Comparison of ENCODE assay signal across 23 cellular contexts in genomic region chr16:49580751-49581303, GRCh38.
DNase-seq lines count a peak whose midpoint lies in the region; ATAC-seq and TF ChIP-seq lines count a peak whose summit lies in the region.
"Had no signal": no experiment of that assay in that cellular context is flagged by ENCODE, and none has a peak within 500 bp of the region (broad histone marks: within the 10 kb centered on the region; RNA-seq: fewer than 3 reads in every experiment).

No MANE protein-coding gene starts in this region.

- H3K27ac ChIP-seq in skeletal muscle tissue (ENCODE audit: low read depth, low read length) = peak overlapping the region; percentile 9
- H3K27ac ChIP-seq: A549, ascending aorta, BLaER1 had no signal

- no peaks in the 10 kb centered on the region for H3K9me3 ChIP-seq in skeletal muscle tissue (ENCODE audit: control insufficient read depth in 3 of 3, low read length in 3 of 3)
- H3K9me3 ChIP-seq: A549, ascending aorta, BLaER1 had no signal

- H3K4me1 ChIP-seq in skeletal muscle tissue (ENCODE audit: control insufficient read depth in 3 of 3, insufficient read depth in 3 of 3, low read length in 3 of 3) = peaks cover 25 to 42% (median 29%) of the 10 kb centered on the region in 3 donors
- H3K4me1 ChIP-seq: A549 had no signal

- no peaks in the 10 kb centered on the region for H3K27me3 ChIP-seq in skeletal muscle tissue (ENCODE audit: control insufficient read depth in 3 of 3, insufficient read depth in 3 of 3, low read length in 3 of 3)
- H3K27me3 ChIP-seq: ascending aorta, BLaER1 had no signal

- no peak for TF ChIP-seq CTCF in astrocyte of the cerebellum (IDR thresholded peaks at IDR 0.05; ENCODE audit: low read depth, low read length, missing control alignments)

- H3K9ac ChIP-seq in skeletal muscle tissue (ENCODE audit: low read depth in 1 of 3, low read length in 3 of 3) = no peak overlapping the region
- H3K9ac ChIP-seq: BLaER1 had no signal

- no peak overlapping the region for H3K4me3 ChIP-seq in astrocyte of the cerebellum (ENCODE audit: low read depth, low read length)
- peak overlapping the region in 1 of 3 donors; percentile 24 for H3K4me3 ChIP-seq in skeletal muscle tissue (ENCODE audit: low read length in 3 of 3)
- H3K4me3 ChIP-seq: A549, ascending aorta, BLaER1 had no signal

- no peak for ATAC-seq in HG02884 (IDR thresholded peaks at IDR 0.05; ENCODE audit: unreplicated experiment)
- no peak for ATAC-seq in HG03045 (IDR thresholded peaks at IDR 0.05; ENCODE audit: unreplicated experiment)
- ATAC-seq: A549; activated CD4-positive, CD25-positive, alpha-beta regulatory T cell treated with anti-CD3 and anti-CD28 coated beads, Interleukin-2, amount 50 U/mL, for 24 hours; activated T-cell treated with anti-CD3 and anti-CD28 coated beads, Interleukin-2, amount 50 U/mL, for 4 hours had no signal

- in situ Hi-C loops in astrocyte of the cerebellum (cut with HindIII; ENCODE audit: low sequenced_read_pairs) = no loop called here

- DNase-seq in EH (ENCODE audit: low read depth) (peak; percentile 3), astrocyte of the cerebellum (ENCODE audit: low read depth) (peak; percentile 38), kidney glomerular epithelial cell (lab: John Stamatoyannopoulos, UW) (peak; percentile 23), D341Med (ENCODE audit: low spot score) (no peak), cerebellar nuclear complex (lab: John Stamatoyannopoulos, UW) (no peak)
- DNase-seq: activated CD8-positive, alpha-beta memory T cell treated with anti-CD3 and anti-CD28 coated beads for 24 hours; activated naive CD4-positive, alpha-beta T cell treated with anti-CD3 and anti-CD28 coated beads, Interleukin-2, amount 50 U/mL, for 16 hours; activated T-cell treated with anti-CD3 and anti-CD28 coated beads, Interleukin-2, amount 50 U/mL, for 4 hours; mammary epithelial cell; NCI-H1105 treated with DMSO at 0.1 percent for 48 hours; NCI-H2107; NCI-H510A treated with DMSO at 0.1 percent for 48 hours; occipital lobe; stimulated activated CD4-positive, alpha-beta T cell treated with anti-CD3 and anti-CD28 coated beads, Interleukin-2, amount 100 ng/mL, for 24 hours; stimulated activated naive CD4-positive, alpha-beta T cell; trophoblast cell had no signal

- no peaks in the 10 kb centered on the region for H3K36me3 ChIP-seq in skeletal muscle tissue (ENCODE audit: control insufficient read depth in 3 of 3, insufficient read depth in 3 of 3, low read length in 3 of 3)
- H3K36me3 ChIP-seq: ascending aorta had no signal

Comparison
In these comparisons a context has a peak if more than half of its experiments do, and no peak if none do; other contexts are left out.
1. DNase-seq: peak in EH (single experiment), astrocyte of the cerebellum (single experiment) and kidney glomerular epithelial cell (single experiment); none in D341Med (single experiment) and cerebellar nuclear complex (0 of 2).